Comparison of ENCODE assay signal across 1 cellular context in genomic region chr5:50501510-50502209, GRCh38.
TF ChIP-seq lines count a peak whose summit lies in the region.

No MANE protein-coding gene starts in this region.

TF ChIP-seq in GM23338, 12 proteins besides CTCF, POLR2A, EP300 and RAD21 (continued from another document):
- TF ChIP-seq ETS1 (IDR thresholded peaks at IDR 0.05) = no peak
- TF ChIP-seq CREB1 (CRISPR knock-in tag; IDR thresholded peaks at IDR 0.05; ENCODE audit: low read depth) = no peak
- TF ChIP-seq JUNB (IDR thresholded peaks at IDR 0.05; ENCODE audit: unreplicated experiment) = no peak
- no peak for TF ChIP-seq POLR2AphosphoS5 (IDR thresholded peaks at IDR 0.05; ENCODE audit: low read depth)
